Comparison of ENCODE assay signal across 20 cellular contexts in genomic region chr1:154414606-154415005, GRCh38. TPM values are rescaled to one million over a fixed set of nuclear protein-coding genes. Genes with fewer than 3 reads are reported as not detected.
DNase-seq lines count a peak whose midpoint lies in the region; ATAC-seq and TF ChIP-seq lines count a peak whose summit lies in the region.
"Had no signal": no experiment of that assay in that cellular context is flagged by ENCODE, and none has a peak within 500 bp of the region (broad histone marks: within the 10 kb centered on the region; RNA-seq: fewer than 3 reads in every experiment).

No MANE protein-coding gene starts in this region.

- POLR2A ChIA-PET in T-cell (lab: Charles Lee): interaction anchor here in 1 of 2 donors (0.6 kb wide), 1 partner anchor 41 kb away, joined by 6 read pairs; no protein-coding TSS in a partner anchor

- H3K4me3 ChIP-seq in left ventricle myocardium inferior: no peak overlapping the region
- no peak overlapping the region for H3K4me3 ChIP-seq in mesendoderm (ENCODE audit: low read length)
- H3K4me3 ChIP-seq: GM23338, lung had no signal

- H4K8ac ChIP-seq in mesendoderm (ENCODE audit: low read depth, low read length): no peak overlapping the region

- peak overlapping the region; percentile 86 to 98 for H3K27ac Mint-ChIP-seq in T-cell
- H3K27ac Mint-ChIP-seq: activated CD4-positive, alpha-beta T cell treated with anti-CD3 and anti-CD28 coated beads, Interleukin-2, amount 10 ng/mL, durations not matched to agents 24 days and 14 days; activated naive CD4-positive, alpha-beta T cell treated with anti-CD3 and anti-CD28 coated beads, Interleukin-2, amount 10 ng/mL, durations not matched to agents 7 days and 5 days; dendritic cell treated with granulocyte-macrophage colony-stimulating factor and Interleukin-4, amounts not matched to agents 40 ng/mL and 50 ng/mL, for 4 days; GM23338; stimulated activated naive CD8-positive, alpha-beta T cell treated with anti-CD3 and anti-CD28 coated beads, Interleukin-15, Interleukin-2, amounts not matched to agents 100 ng/mL and 50 ng/mL, for 24 hours had no signal

- intact Hi-C loops in left ventricle myocardium inferior (cut with micrococcal nuclease) (no loop called here), posterior vena cava (cut with DNase I) (no loop called here)

- H3K9ac ChIP-seq in mesendoderm (ENCODE audit: low read length): no peak overlapping the region

- H3K27ac ChIP-seq in C4-2B (peak overlapping the region; percentile 99), left ventricle myocardium inferior (replicated peaks) (peak overlapping the region; percentile 73), mesendoderm (ENCODE audit: low read depth, low read length) (no peak overlapping the region)
- H3K27ac ChIP-seq: brain microvascular endothelial cell had no signal

- H3K36me3 ChIP-seq in left ventricle myocardium inferior: no peaks in the 10 kb centered on the region
- H3K36me3 ChIP-seq in mesendoderm (ENCODE audit: control insufficient read depth, insufficient read depth, low read length): no peaks in the 10 kb centered on the region
- H3K36me3 ChIP-seq: brain microvascular endothelial cell had no signal

- H3K4me3 Mint-ChIP-seq in T-cell: no peak overlapping the region
- H3K4me3 Mint-ChIP-seq: activated CD4-positive, alpha-beta T cell treated with anti-CD3 and anti-CD28 coated beads, Interleukin-2, amount 10 ng/mL, durations not matched to agents 24 days and 14 days; activated naive CD4-positive, alpha-beta T cell treated with anti-CD3 and anti-CD28 coated beads, Interleukin-2, amount 10 ng/mL, durations not matched to agents 7 days and 5 days; CD8-positive, alpha-beta memory T cell; dendritic cell treated with granulocyte-macrophage colony-stimulating factor and Interleukin-4, amounts not matched to agents 40 ng/mL and 50 ng/mL, for 4 days; GM23338; stimulated activated naive CD8-positive, alpha-beta T cell treated with anti-CD3 and anti-CD28 coated beads, Interleukin-15, Interleukin-2, amounts not matched to agents 100 ng/mL and 50 ng/mL, for 24 hours had no signal

- H3K4me1 ChIP-seq in left ventricle myocardium inferior: peaks cover 83% of the 10 kb centered on the region
- H3K4me1 ChIP-seq in mesendoderm (ENCODE audit: control insufficient read depth, low read depth, low read length): no peaks in the 10 kb centered on the region

- H3K4me1 Mint-ChIP-seq in T-cell: peaks cover 73 to 82% (median 77%) of the 10 kb centered on the region in 3 donors

- H3K36me3 Mint-ChIP-seq in T-cell: peaks cover 17% of the 10 kb centered on the region
- H3K36me3 Mint-ChIP-seq: CD8-positive, alpha-beta memory T cell had no signal

- no peak overlapping the region for H2BK5ac ChIP-seq in mesendoderm (ENCODE audit: low read length)

- DNase-seq in T-cell: no peak
- peak; percentile 82 for DNase-seq in left ventricle myocardium inferior
- DNase-seq in posterior vena cava (ENCODE audit: low spot score): peak; percentile 79
- DNase-seq in retina: no peak
- no peak for DNase-seq in mesendoderm
- DNase-seq in stimulated activated CD8-positive, alpha-beta memory T cell treated with anti-CD3 and anti-CD28 coated beads, Interleukin-4, amount 100 ng/mL, for 48 hours: no peak
- DNase-seq in activated effector memory CD4-positive, alpha-beta T cell treated with Interleukin-2 at 50 U/mL for 16 hours: no peak
- DNase-seq: activated CD4-positive, alpha-beta T cell treated with anti-CD3 and anti-CD28 coated beads, Interleukin-2, amount 10 ng/mL, durations not matched to agents 24 days and 14 days; activated naive CD4-positive, alpha-beta T cell treated with anti-CD3 and anti-CD28 coated beads, Interleukin-2, amount 10 ng/mL, durations not matched to agents 7 days and 5 days; brain microvascular endothelial cell; CD8-positive, alpha-beta memory T cell; DMS79 treated with DMSO at 0.1 percent for 48 hours; NCI-H1436; NCI-H774 had no signal

- no peaks in the 10 kb centered on the region for H3K9me3 Mint-ChIP-seq in T-cell
- H3K9me3 Mint-ChIP-seq: activated CD4-positive, alpha-beta T cell treated with anti-CD3 and anti-CD28 coated beads, Interleukin-2, amount 10 ng/mL, durations not matched to agents 24 days and 14 days; activated naive CD4-positive, alpha-beta T cell treated with anti-CD3 and anti-CD28 coated beads, Interleukin-2, amount 10 ng/mL, durations not matched to agents 7 days and 5 days; CD8-positive, alpha-beta memory T cell; dendritic cell treated with granulocyte-macrophage colony-stimulating factor and Interleukin-4, amounts not matched to agents 40 ng/mL and 50 ng/mL, for 4 days; GM23338; stimulated activated naive CD8-positive, alpha-beta T cell treated with anti-CD3 and anti-CD28 coated beads, Interleukin-15, Interleukin-2, amounts not matched to agents 100 ng/mL and 50 ng/mL, for 24 hours had no signal

- CTCF ChIA-PET in T-cell (lab: Charles Lee): interaction anchor here (0.6 to 0.9 kb wide), 2 partner anchors 49 to 757 kb away, joined by 3 to 4 read pairs; no protein-coding TSS in a partner anchor

- H2BK120ac ChIP-seq in mesendoderm (ENCODE audit: low read depth, low read length): no peak overlapping the region

- TF ChIP-seq CTCF in C4-2B (conservative IDR thresholded peaks at IDR 0.05) (no peak), left ventricle myocardium inferior (IDR thresholded peaks at IDR 0.05; ENCODE audit: borderline replicate concordance) (no peak)

- no peak overlapping the region for H3K4me2 ChIP-seq in mesendoderm (ENCODE audit: low read length)
- H3K4me2 ChIP-seq: GM23338 had no signal

- no CpG with 5 or more reads among the region's 8 CpGs for WGBS in mesendoderm (ENCODE audit: extremely low coverage, insufficient coverage, low lambda C conversion rate)

- no peaks in the 10 kb centered on the region for H3K27me3 Mint-ChIP-seq in T-cell
- H3K27me3 Mint-ChIP-seq: activated CD4-positive, alpha-beta T cell treated with anti-CD3 and anti-CD28 coated beads, Interleukin-2, amount 10 ng/mL, durations not matched to agents 24 days and 14 days; activated naive CD4-positive, alpha-beta T cell treated with anti-CD3 and anti-CD28 coated beads, Interleukin-2, amount 10 ng/mL, durations not matched to agents 7 days and 5 days; dendritic cell treated with granulocyte-macrophage colony-stimulating factor and Interleukin-4, amounts not matched to agents 40 ng/mL and 50 ng/mL, for 4 days; stimulated activated naive CD8-positive, alpha-beta T cell treated with anti-CD3 and anti-CD28 coated beads, Interleukin-15, Interleukin-2, amounts not matched to agents 100 ng/mL and 50 ng/mL, for 24 hours had no signal

- H3K56ac ChIP-seq in mesendoderm (ENCODE audit: low read length): no peak overlapping the region

- no peak overlapping the region for H2AK5ac ChIP-seq in mesendoderm (ENCODE audit: low read length)

- no peak for ATAC-seq in T-cell (replicated peaks in 1 of 4)
- ATAC-seq: Panc1 had no signal

- no peaks in the 10 kb centered on the region for H3K79me2 ChIP-seq in mesendoderm (ENCODE audit: control insufficient read depth, insufficient read depth, low read length)

- no peaks in the 10 kb centered on the region for H3K79me1 ChIP-seq in mesendoderm (ENCODE audit: low read length)

- H3K27me3 ChIP-seq in left ventricle myocardium inferior (ENCODE audit: low read depth): no peaks in the 10 kb centered on the region
- H3K27me3 ChIP-seq in mesendoderm (ENCODE audit: insufficient read depth, low read length, poor library complexity): no peaks in the 10 kb centered on the region
- H3K27me3 ChIP-seq: brain microvascular endothelial cell had no signal

- H4K5ac ChIP-seq in mesendoderm (ENCODE audit: low read length): no peak overlapping the region

- no peak overlapping the region for H3K18ac ChIP-seq in mesendoderm (ENCODE audit: low read length)

- H3K4ac ChIP-seq in mesendoderm (ENCODE audit: low read depth, low read length): no peak overlapping the region

- no peak overlapping the region for H3K23ac ChIP-seq in mesendoderm (ENCODE audit: low read length)

- no peak overlapping the region for H2BK15ac ChIP-seq in mesendoderm (replicated peaks; ENCODE audit: low read depth)

- no peaks in the 10 kb centered on the region for H3K9me3 ChIP-seq in left ventricle myocardium inferior (replicated peaks)

RNA-seq across cellular contexts. Expression of gene IL6R, which starts 9.5 kb away (rescaled TPM):
- total RNA-seq in T-cell (10 to 100 TPM; 76.0 to 87.9 (median 80.8) TPM), left ventricle myocardium inferior (10.5 TPM), posterior vena cava (10 to 100 TPM; 19.6 to 24.1 TPM)
- 2.4 TPM for polyA plus RNA-seq in mesendoderm (2013, experiment 1 of 2)
- 3.6 TPM for polyA plus RNA-seq in mesendoderm (2013, experiment 2 of 2)

Comparison
In these comparisons a context has a peak if more than half of its experiments do, and no peak if none do; other contexts are left out.
1. DNase-seq: peak in left ventricle myocardium inferior (single experiment) and posterior vena cava (single experiment); none in T-cell (0 of 34), retina (single experiment), mesendoderm (single experiment), stimulated activated CD8-positive, alpha-beta memory T cell treated with anti-CD3 and anti-CD28 coated beads, Interleukin-4, amount 100 ng/mL, for 48 hours (single experiment) and activated effector memory CD4-positive, alpha-beta T cell treated with Interleukin-2 at 50 U/mL for 16 hours (single experiment).